8 cellular contexts compared by ENCODE assay signal in genomic region chrX:24241822-24242648, GRCh38.
A peak's percentile ranks its signal among the peaks of the same experiment; 100 is the strongest.
DNase-seq lines count a peak whose midpoint lies in the region; ATAC-seq, FAIRE-seq and TF ChIP-seq lines count a peak whose summit lies in the region.

No MANE protein-coding gene starts in this region.

- no peak overlapping the region for H3K27ac ChIP-seq in kidney (ENCODE audit: low read depth in 2 of 2, low read length in 2 of 2)

- peak; percentile 6 for ATAC-seq in GM21576 (IDR thresholded peaks at IDR 0.05; ENCODE audit: unreplicated experiment)

- no peaks in the 10 kb centered on the region for H3K36me3 Mint-ChIP-seq in activated naive CD4-positive, alpha-beta T cell treated with anti-CD3 and anti-CD28 coated beads, Interleukin-2, amount 10 ng/mL, durations not matched to agents 7 days and 5 days

- no peak overlapping the region for H3K9ac ChIP-seq in kidney (ENCODE audit: low read length in 2 of 2)

- intact Hi-C loops in kidney (cut with DNase I): no loop called here

- H3K4me3 ChIP-seq in kidney (ENCODE audit: low read length in 2 of 2): no peak overlapping the region

- H3K9me3 Mint-ChIP-seq in activated naive CD4-positive, alpha-beta T cell treated with anti-CD3 and anti-CD28 coated beads, Interleukin-2, amount 10 ng/mL, durations not matched to agents 7 days and 5 days: no peaks in the 10 kb centered on the region

- H3K4me1 ChIP-seq in kidney (ENCODE audit: control insufficient read depth in 1 of 2, insufficient read depth in 1 of 2, low read depth in 1 of 2, low read length in 2 of 2): no peaks in the 10 kb centered on the region

- CTCF ChIA-PET in activated naive CD4-positive, alpha-beta T cell treated with anti-CD3 and anti-CD28 coated beads, Interleukin-2, amount 10 ng/mL, durations not matched to agents 7 days and 5 days (lab: Charles Lee): interaction anchor here (0.6 to 1.0 kb wide), 4 partner anchors 8 to 219 kb away, joined by 3 to 4 read pairs (median 4); no protein-coding TSS in a partner anchor

- TF ChIP-seq CTCF in kidney (IDR thresholded peaks at IDR 0.05; ENCODE audit: borderline replicate concordance, extremely low read depth, insufficient read depth): no peak

- DNase-seq in NCI-H524 (lab: John Stamatoyannopoulos, UW) (peak; percentile 20 to 57), NCI-H524 treated with DMSO at 0.1 percent for 48 hours (lab: John Stamatoyannopoulos, UW) (no peak), NCI-H1048 (lab: John Stamatoyannopoulos, UW) (peak; percentile 6), astrocyte of the hippocampus (ENCODE audit: low read depth, low spot score) (peak; percentile 55), kidney (no peak)
- no peak for DNase-seq in effector CD4-positive, alpha-beta T cell
- no peak for DNase-seq in activated naive CD4-positive, alpha-beta T cell treated with anti-CD3 and anti-CD28 coated beads, Interleukin-2, amount 10 ng/mL, durations not matched to agents 7 days and 5 days

- no peak overlapping the region for H3K27ac Mint-ChIP-seq in activated naive CD4-positive, alpha-beta T cell treated with anti-CD3 and anti-CD28 coated beads, Interleukin-2, amount 10 ng/mL, durations not matched to agents 7 days and 5 days

- no peak overlapping the region for H3K4me3 Mint-ChIP-seq in activated naive CD4-positive, alpha-beta T cell treated with anti-CD3 and anti-CD28 coated beads, Interleukin-2, amount 10 ng/mL, durations not matched to agents 7 days and 5 days

- FAIRE-seq in kidney (lab: Jason Lieb, UNC): peak; percentile 47

- peaks cover 9% of the 10 kb centered on the region for H3K27me3 Mint-ChIP-seq in activated naive CD4-positive, alpha-beta T cell treated with anti-CD3 and anti-CD28 coated beads, Interleukin-2, amount 10 ng/mL, durations not matched to agents 7 days and 5 days

- no peaks in the 10 kb centered on the region for H3K9me3 ChIP-seq in kidney (ENCODE audit: control insufficient read depth in 1 of 2, low read length in 2 of 2)

- peaks cover 7% of the 10 kb centered on the region for H3K4me1 Mint-ChIP-seq in activated naive CD4-positive, alpha-beta T cell treated with anti-CD3 and anti-CD28 coated beads, Interleukin-2, amount 10 ng/mL, durations not matched to agents 7 days and 5 days

- no peaks in the 10 kb centered on the region for H3K36me3 ChIP-seq in kidney (ENCODE audit: control insufficient read depth in 1 of 2, insufficient read depth in 2 of 2, low read length in 2 of 2)

Comparison
In these comparisons a context has a peak if more than half of its experiments do, and no peak if none do; other contexts are left out.
1. DNase-seq: peak in NCI-H524 (2 of 2), NCI-H1048 (single experiment) and astrocyte of the hippocampus (single experiment); none in NCI-H524 treated with DMSO at 0.1 percent for 48 hours (single experiment), kidney (single experiment), effector CD4-positive, alpha-beta T cell (single experiment) and activated naive CD4-positive, alpha-beta T cell treated with anti-CD3 and anti-CD28 coated beads, Interleukin-2, amount 10 ng/mL, durations not matched to agents 7 days and 5 days (single experiment).